Comparison of ENCODE assay signal across 8 cellular contexts in the genomic region with DNA sequence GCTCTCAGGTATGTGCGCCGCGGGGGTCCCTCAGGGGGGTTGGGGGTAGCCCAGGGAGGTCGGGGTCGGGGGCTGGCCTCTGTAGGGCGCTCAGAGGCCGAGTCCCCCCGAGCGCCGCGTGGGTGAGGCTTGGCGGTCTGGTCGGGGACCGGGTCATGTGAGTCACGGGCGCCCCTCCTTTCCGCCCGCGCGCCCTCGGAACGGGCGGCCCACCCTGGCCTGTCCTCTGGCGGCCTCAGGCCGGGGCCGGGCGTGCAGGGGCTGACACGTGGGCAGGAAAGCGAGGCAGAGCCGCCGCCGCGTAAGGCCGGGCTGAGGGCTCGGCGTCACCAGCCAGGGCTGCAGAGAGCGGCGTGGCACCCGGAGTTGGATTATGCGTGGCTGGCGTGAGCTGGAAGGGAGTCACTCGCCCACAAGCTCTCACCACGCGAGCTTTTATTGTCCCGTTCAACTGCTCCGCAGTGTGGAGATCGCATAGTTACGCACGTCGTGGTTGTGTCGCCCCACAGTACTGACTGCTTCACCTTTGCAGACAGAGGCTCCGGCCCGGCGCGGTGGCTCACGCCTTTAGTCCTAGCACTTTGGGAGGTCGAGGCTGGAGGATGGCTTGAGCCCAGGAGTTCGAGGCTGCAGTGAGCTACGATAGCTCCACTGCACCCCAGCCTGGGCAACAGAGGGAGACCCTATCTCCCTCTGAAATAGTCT. TPM values are rescaled to one million over a fixed set of nuclear protein-coding genes. Genes with fewer than 3 reads are reported as not detected.
DNase-seq lines count a peak whose midpoint lies in the region; ATAC-seq and TF ChIP-seq lines count a peak whose summit lies in the region.

No MANE protein-coding gene starts in this region.

- DNase-seq in BJ (ENCODE audit: low read depth) (no peak), PC-9 (peak; percentile 60 to 82), activated T-helper 1 cell treated with Interleukin-2 at 50 U/mL for 16 hours (ENCODE audit: low read depth) (peak; percentile 68), fibroblast of gingiva (ENCODE audit: low read depth) (peak; percentile 89), natural killer cell (peak; percentile 85)
- DNase-seq in stimulated activated naive CD4-positive, alpha-beta T cell treated with Interleukin-2 at 50 U/mL for 16 hours (lab: John Stamatoyannopoulos, UW): peak; percentile 79

- no peaks in the 10 kb centered on the region for H3K9me3 Mint-ChIP-seq in natural killer cell

- H3K4me1 Mint-ChIP-seq in natural killer cell: peaks cover 35 to 36% of the 10 kb centered on the region in 2 donors

- H3K4me1 ChIP-seq in PC-9 (replicated peaks; ENCODE audit: insufficient read depth): peaks cover 34% of the 10 kb centered on the region

- TF ChIP-seq CTCF in BJ (IDR thresholded peaks at IDR 0.05; ENCODE audit: insufficient read depth, low read depth, low read length): no peak
- TF ChIP-seq CTCF in PC-9 (conservative IDR thresholded peaks at IDR 0.05): no peak
- no peak for TF ChIP-seq CTCF in natural killer cell (IDR thresholded peaks at IDR 0.05)

- peak overlapping the region; percentile 82 to 92 for H3K27ac Mint-ChIP-seq in natural killer cell

- H3K36me3 ChIP-seq in BJ (ENCODE audit: control insufficient read depth, insufficient read depth, low read length) (no peaks in the 10 kb centered on the region), PC-9 (ENCODE audit: low read depth) (no peaks in the 10 kb centered on the region)

- H3F3A ChIP-seq in PC-9 (ENCODE audit: insufficient read depth, low read depth): peaks cover 24% of the 10 kb centered on the region

- H3K9me3 ChIP-seq in PC-9 (ENCODE audit: insufficient read depth, low read depth): no peaks in the 10 kb centered on the region

- POLR2A ChIA-PET in BJ (lab: Charles Lee) (no interaction called here), PC-9 (lab: Charles Lee; ENCODE audit: unreplicated experiment) (interaction anchor here (0.6 kb wide), 1 partner anchor 136 kb away, joined by 4 read pairs; no protein-coding TSS in a partner anchor)

- H4K20me1 ChIP-seq in PC-9 (ENCODE audit: insufficient read depth): no peaks in the 10 kb centered on the region

- CTCF ChIA-PET in BJ (lab: Yijun Ruan, JAX) (no interaction called here), PC-9 (lab: Charles Lee) (no interaction called here)

- H3K4me3 Mint-ChIP-seq in natural killer cell: peak overlapping the region; percentile 76

- peaks cover 51% of the 10 kb centered on the region for H3K79me2 ChIP-seq in PC-9 (ENCODE audit: low read depth)

- H3K36me3 Mint-ChIP-seq in natural killer cell: no peaks in the 10 kb centered on the region

- BruUV-seq in PC-9 (replicated peaks; lab: Mats Ljungman, UMichigan): TSS peak; percentile 40

- no peaks in the 10 kb centered on the region for H3K27me3 Mint-ChIP-seq in natural killer cell (ENCODE audit: low read depth in 2 of 2)

- peak overlapping the region; percentile 86 for H3K4me2 ChIP-seq in PC-9

- H3K4me3 ChIP-seq in BJ (ENCODE audit: low read depth, low read length): peak overlapping the region; percentile 72
- H3K4me3 ChIP-seq in PC-9: peak overlapping the region; percentile 83

- peak overlapping the region; percentile 82 for H2AFZ ChIP-seq in PC-9

- peak overlapping the region; percentile 79 for H3K27ac ChIP-seq in PC-9

- intact Hi-C loops in PC-9 (cut with micrococcal nuclease; ENCODE audit: unreplicated experiment): loop anchor here (2.0 kb wide), 1 partner anchor 125 kb away; no protein-coding TSS in a partner anchor
- intact Hi-C loops in natural killer cell (cut with micrococcal nuclease): loop anchor here (5.0 kb wide), 1 partner anchor 767 kb away; a partner anchor contains a TSS

- ATAC-seq in GM19035 (IDR thresholded peaks at IDR 0.05; ENCODE audit: unreplicated experiment): peak; percentile 57
- ATAC-seq in HG03280 (IDR thresholded peaks at IDR 0.05; ENCODE audit: unreplicated experiment): peak; percentile 51
- peak; percentile 67 to 84 (median 72) for ATAC-seq in natural killer cell

- H3K27me3 ChIP-seq in BJ (ENCODE audit: control insufficient read depth, insufficient read depth, low read length) (no peaks in the 10 kb centered on the region), PC-9 (ENCODE audit: insufficient read depth, low read depth) (no peaks in the 10 kb centered on the region)

- H3K9me2 ChIP-seq in PC-9 (ENCODE audit: insufficient read depth): no peaks in the 10 kb centered on the region

RNA-seq across cellular contexts. Expression of a gene that starts 0.4 kb away (rescaled TPM):
- polyA plus RNA-seq in BJ (2011; rRNA removed): 7.7 and 15.9 TPM in 2 replicates
- 7.3 and 7.7 TPM in 2 replicates for polyA minus RNA-seq in BJ (2011; rRNA and poly(A)+ RNA removed)
- 11.3 and 15.9 TPM in 2 replicates for total RNA-seq in PC-9 (2021)
- 10 to 100 TPM; 32.6 to 37.5 (median 34.1) TPM for total RNA-seq in natural killer cell

RNA-seq across cellular contexts. Expression of a gene that starts 0.8 kb away (rescaled TPM):
- 78.6 and 99.5 TPM in 2 replicates for polyA plus RNA-seq in BJ (2011; rRNA removed)
- 50.4 and 52.1 TPM in 2 replicates for polyA minus RNA-seq in BJ (2011; rRNA and poly(A)+ RNA removed)
- total RNA-seq in PC-9 (2021) (93.0 and 105 TPM in 2 replicates), natural killer cell (100 to 1,000 TPM; 102 to 115 (median 112) TPM)
